Comparison of ENCODE assay signal across 26 cellular contexts in the genomic region with DNA sequence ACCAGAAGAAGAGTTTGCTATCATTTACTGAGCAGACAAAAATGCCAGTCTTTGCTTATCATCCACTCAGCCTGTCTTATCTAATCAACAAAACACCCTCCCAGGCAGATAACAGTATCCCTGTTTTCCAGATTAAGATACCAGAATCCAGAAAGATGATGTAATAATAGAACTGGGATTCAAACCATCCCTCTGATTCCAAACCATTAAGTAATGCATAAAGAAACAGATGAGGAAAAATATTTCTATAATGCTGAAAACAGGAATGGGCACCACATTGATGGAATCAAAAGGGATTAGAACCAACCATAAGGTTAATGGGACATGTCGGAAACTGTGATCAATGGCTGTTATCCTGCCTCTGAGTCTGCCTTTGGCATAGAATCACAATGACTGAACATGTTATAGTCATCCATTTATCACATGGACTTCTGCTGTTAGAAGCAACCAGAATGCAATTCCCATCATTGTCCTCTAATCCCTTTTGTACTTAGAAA.
DNase-seq lines count a peak whose midpoint lies in the region; ATAC-seq and TF ChIP-seq lines count a peak whose summit lies in the region.
"Had no signal": no experiment of that assay in that cellular context is flagged by ENCODE, and none has a peak within 500 bp of the region (broad histone marks: within the 10 kb centered on the region; RNA-seq: fewer than 3 reads in every experiment).

No MANE protein-coding gene starts in this region.

- H3K27me3 Mint-ChIP-seq in endothelial cell (ENCODE audit: unreplicated experiment): peaks cover 4% of the 10 kb centered on the region
- no peaks in the 10 kb centered on the region for H3K27me3 Mint-ChIP-seq in activated naive CD8-positive, alpha-beta T cell treated with anti-CD3 and anti-CD28 coated beads, Interleukin-2, amount 50 U/mL, for 24 hours

- no peak for TF ChIP-seq CTCF in AG09309 (IDR thresholded peaks at IDR 0.05; ENCODE audit: control insufficient read depth, insufficient read depth, low read depth, low read length, missing control alignments)
- no peak for TF ChIP-seq CTCF in fibroblast of villous mesenchyme (IDR thresholded peaks at IDR 0.05; ENCODE audit: insufficient read depth, low read depth, low read length)
- TF ChIP-seq CTCF in endothelial cell (IDR thresholded peaks at IDR 0.05; ENCODE audit: unreplicated experiment): no peak

- DNase-seq in AG09309 (ENCODE audit: low read depth): peak; percentile 41
- peak; percentile 37 for DNase-seq in HCEC 1CT
- peak; percentile 74 for DNase-seq in amniotic epithelial cell (ENCODE audit: low read depth)
- DNase-seq in fibroblast of villous mesenchyme (ENCODE audit: low read depth): peak; percentile 40
- no peak for DNase-seq in endothelial cell (ENCODE audit: low spot score)
- no peak for DNase-seq in NCI-H774 (lab: John Stamatoyannopoulos, UW)
- DNase-seq in activated naive CD8-positive, alpha-beta T cell treated with anti-CD3 and anti-CD28 coated beads, Interleukin-2, amount 50 U/mL, for 24 hours: no peak
- DNase-seq: ACHN; activated CD4-positive, alpha-beta T cell treated with anti-CD3 and anti-CD28 coated beads, Interleukin-2, amount 10 ng/mL, durations not matched to agents 24 days and 14 days; activated naive CD4-positive, alpha-beta T cell treated with anti-CD3 and anti-CD28 coated beads for 36 hours; activated T-cell treated with anti-CD3 and anti-CD28 coated beads, Interleukin-2, amount 50 U/mL, for 48 hours; central memory CD4-positive, alpha-beta T cell; EL; gastrocnemius medialis; hypothalamus; left lung; natural killer cell; NCI-H1694; NCI-H2171 treated with DMSO at 0.1 percent for 48 hours; NCI-H524 treated with DMSO at 0.1 percent for 48 hours; stimulated activated CD4-positive, alpha-beta T cell treated with anti-CD3 and anti-CD28 coated beads, Interleukin-4, amount 100 ng/mL, for 4 hours; stimulated activated naive CD4-positive, alpha-beta T cell treated with Interleukin-2 at 50 U/mL for 16 hours had no signal

- H3K4me1 Mint-ChIP-seq in endothelial cell (ENCODE audit: unreplicated experiment): peaks cover 11% of the 10 kb centered on the region
- peaks cover 14% of the 10 kb centered on the region for H3K4me1 Mint-ChIP-seq in activated naive CD8-positive, alpha-beta T cell treated with anti-CD3 and anti-CD28 coated beads, Interleukin-2, amount 50 U/mL, for 24 hours
- H3K4me1 Mint-ChIP-seq: natural killer cell had no signal

- no peak for ATAC-seq in GM21528 (IDR thresholded peaks at IDR 0.05; ENCODE audit: low FRiP score, unreplicated experiment)
- ATAC-seq in activated naive CD8-positive, alpha-beta T cell treated with anti-CD3 and anti-CD28 coated beads, Interleukin-2, amount 50 U/mL, for 24 hours: no peak
- ATAC-seq: gastrocnemius medialis, natural killer cell had no signal

- H3K27ac Mint-ChIP-seq in endothelial cell (ENCODE audit: unreplicated experiment): no peak overlapping the region
- H3K27ac Mint-ChIP-seq in activated naive CD8-positive, alpha-beta T cell treated with anti-CD3 and anti-CD28 coated beads, Interleukin-2, amount 50 U/mL, for 24 hours: no peak overlapping the region
- H3K27ac Mint-ChIP-seq: activated CD4-positive, alpha-beta T cell treated with anti-CD3 and anti-CD28 coated beads, Interleukin-2, amount 10 ng/mL, durations not matched to agents 24 days and 14 days; activated naive CD4-positive, alpha-beta T cell treated with anti-CD3 and anti-CD28 coated beads for 36 hours; natural killer cell; T-helper 1 cell treated with Interleukin-12 subunit alpha and Interleukin-12 subunit beta and Interleukin-4 antibody, amounts not matched to agents 30 μg/mL and 1 μg/mL, for 36 hours had no signal

- H3K4me3 ChIP-seq in AG09309 (ENCODE audit: control insufficient read depth, low read depth, low read length) (no peak overlapping the region), fibroblast of villous mesenchyme (ENCODE audit: low read depth, low read length) (no peak overlapping the region)
- H3K4me3 ChIP-seq: gastrocnemius medialis, left lung, right atrium auricular region, SJSA1 had no signal

- peaks cover 15% of the 10 kb centered on the region for H3K36me3 Mint-ChIP-seq in endothelial cell (ENCODE audit: low read depth, unreplicated experiment)
- no peaks in the 10 kb centered on the region for H3K36me3 Mint-ChIP-seq in activated naive CD8-positive, alpha-beta T cell treated with anti-CD3 and anti-CD28 coated beads, Interleukin-2, amount 50 U/mL, for 24 hours (ENCODE audit: low read depth)
- H3K36me3 Mint-ChIP-seq: natural killer cell had no signal

- no peaks in the 10 kb centered on the region for H3K9me3 Mint-ChIP-seq in endothelial cell (ENCODE audit: unreplicated experiment)
- no peaks in the 10 kb centered on the region for H3K9me3 Mint-ChIP-seq in activated naive CD8-positive, alpha-beta T cell treated with anti-CD3 and anti-CD28 coated beads, Interleukin-2, amount 50 U/mL, for 24 hours
- H3K9me3 Mint-ChIP-seq: activated CD4-positive, alpha-beta T cell treated with anti-CD3 and anti-CD28 coated beads, Interleukin-2, amount 10 ng/mL, durations not matched to agents 24 days and 14 days; activated naive CD4-positive, alpha-beta T cell treated with anti-CD3 and anti-CD28 coated beads for 36 hours; natural killer cell; T-helper 1 cell treated with Interleukin-12 subunit alpha and Interleukin-12 subunit beta and Interleukin-4 antibody, amounts not matched to agents 30 μg/mL and 1 μg/mL, for 36 hours had no signal

- H3K4me3 Mint-ChIP-seq in endothelial cell (ENCODE audit: unreplicated experiment): no peak overlapping the region
- no peak overlapping the region for H3K4me3 Mint-ChIP-seq in activated naive CD8-positive, alpha-beta T cell treated with anti-CD3 and anti-CD28 coated beads, Interleukin-2, amount 50 U/mL, for 24 hours
- H3K4me3 Mint-ChIP-seq: activated CD4-positive, alpha-beta T cell treated with anti-CD3 and anti-CD28 coated beads, Interleukin-2, amount 10 ng/mL, durations not matched to agents 24 days and 14 days; activated naive CD4-positive, alpha-beta T cell treated with anti-CD3 and anti-CD28 coated beads for 36 hours; natural killer cell; T-helper 1 cell treated with Interleukin-12 subunit alpha and Interleukin-12 subunit beta and Interleukin-4 antibody, amounts not matched to agents 30 μg/mL and 1 μg/mL, for 36 hours had no signal

Comparison
In these comparisons a context has a peak if more than half of its experiments do, and no peak if none do; other contexts are left out.
1. DNase-seq: peak in AG09309 (single experiment), HCEC 1CT (single experiment), amniotic epithelial cell (single experiment) and fibroblast of villous mesenchyme (single experiment); none in endothelial cell (single experiment), NCI-H774 (single experiment) and activated naive CD8-positive, alpha-beta T cell treated with anti-CD3 and anti-CD28 coated beads, Interleukin-2, amount 50 U/mL, for 24 hours (single experiment).